In genomic region chr11:128596245-128596644, GRCh38 we compare ENCODE assay signal across 15 cellular contexts. TPM values are rescaled to one million over a fixed set of nuclear protein-coding genes. Genes with fewer than 3 reads are reported as not detected.
DNase-seq lines count a peak whose midpoint lies in the region; ATAC-seq and TF ChIP-seq lines count a peak whose summit lies in the region.
"Had no signal": no experiment of that assay in that cellular context is flagged by ENCODE, and none has a peak within 500 bp of the region (broad histone marks: within the 10 kb centered on the region; RNA-seq: fewer than 3 reads in every experiment).

No MANE protein-coding gene starts in this region.

- no peak overlapping the region for H3K27ac Mint-ChIP-seq in activated CD8-positive, alpha-beta memory T cell treated with anti-CD3 and anti-CD28 coated beads, Interleukin-2, amount 10 ng/mL, durations not matched to agents 7 days and 5 days
- H3K27ac Mint-ChIP-seq in stimulated activated memory B cell treated with anti-CD40 and anti-IgM and Interleukin-4, amounts not matched to agents 10 μg/mL and 1 μg/mL and 100 μg/mL, for 72 hours: peak overlapping the region; percentile 58

- peaks cover 21% of the 10 kb centered on the region for H3K4me1 ChIP-seq in OCI-LY7 (ENCODE audit: insufficient read depth, low read length, poor library complexity, severe bottlenecking)

- intact Hi-C loops in OCI-LY7 (cut with micrococcal nuclease; ENCODE audit: unreplicated experiment): no loop called here

- peaks cover 2% of the 10 kb centered on the region for H3K4me1 Mint-ChIP-seq in activated CD8-positive, alpha-beta memory T cell treated with anti-CD3 and anti-CD28 coated beads, Interleukin-2, amount 10 ng/mL, durations not matched to agents 7 days and 5 days
- peaks cover 37% of the 10 kb centered on the region for H3K4me1 Mint-ChIP-seq in stimulated activated memory B cell treated with anti-CD40 and anti-IgM and Interleukin-4, amounts not matched to agents 10 μg/mL and 1 μg/mL and 100 μg/mL, for 72 hours

- no peaks in the 10 kb centered on the region for H3K36me3 ChIP-seq in OCI-LY7 (ENCODE audit: insufficient read depth, low read length)
- H3K36me3 ChIP-seq: BLaER1 treated with 17β-estradiol and CSF1 and Interleukin-3, amounts not matched to agents 10 nM and 100 nM had no signal

- no peak overlapping the region for H3K4me3 Mint-ChIP-seq in activated CD8-positive, alpha-beta memory T cell treated with anti-CD3 and anti-CD28 coated beads, Interleukin-2, amount 10 ng/mL, durations not matched to agents 7 days and 5 days
- H3K4me3 Mint-ChIP-seq in stimulated activated memory B cell treated with anti-CD40 and anti-IgM and Interleukin-4, amounts not matched to agents 10 μg/mL and 1 μg/mL and 100 μg/mL, for 72 hours: no peak overlapping the region

- H3K9me3 ChIP-seq in OCI-LY7 (ENCODE audit: low read length): no peaks in the 10 kb centered on the region

- no peaks in the 10 kb centered on the region for H4K20me1 ChIP-seq in OCI-LY7 (ENCODE audit: insufficient read depth, low read length)
- H4K20me1 ChIP-seq: BLaER1 treated with 17β-estradiol and CSF1 and Interleukin-3, amounts not matched to agents 10 nM and 100 nM had no signal

- DNase-seq in activated CD8-positive, alpha-beta memory T cell treated with anti-CD3 and anti-CD28 coated beads, Interleukin-2, amount 10 ng/mL, durations not matched to agents 7 days and 5 days: peak; percentile 1
- DNase-seq in activated CD8-positive, alpha-beta memory T cell treated with anti-CD3 and anti-CD28 coated beads for 24 hours: no peak
- DNase-seq in OCI-LY7 (ENCODE audit: low spot score): no peak
- no peak for DNase-seq in T-helper 1 cell
- no peak for DNase-seq in HEK293T (ENCODE audit: extremely low spot score)
- DNase-seq in SHP77 treated with DMSO at 0.1 percent for 48 hours (lab: John Stamatoyannopoulos, UW): no peak
- DNase-seq: Karpas-422, NCI-H1417 treated with DMSO at 0.1 percent for 48 hours, NCI-H2029, NCI-H2171 treated with DMSO at 0.1 percent for 48 hours had no signal

- ATAC-seq in activated CD8-positive, alpha-beta memory T cell treated with anti-CD3 and anti-CD28 coated beads, Interleukin-2, amount 10 ng/mL, durations not matched to agents 7 days and 5 days: no peak
- peak; percentile 48 for ATAC-seq in GM21786 (IDR thresholded peaks at IDR 0.05; ENCODE audit: unreplicated experiment)
- ATAC-seq in stimulated activated memory B cell treated with anti-CD40 and anti-IgM and Interleukin-4, amounts not matched to agents 10 μg/mL and 1 μg/mL and 100 μg/mL, for 72 hours: peak; percentile 68

- H3K9me3 Mint-ChIP-seq in activated CD8-positive, alpha-beta memory T cell treated with anti-CD3 and anti-CD28 coated beads, Interleukin-2, amount 10 ng/mL, durations not matched to agents 7 days and 5 days (ENCODE audit: low read depth): no peaks in the 10 kb centered on the region
- H3K9me3 Mint-ChIP-seq in stimulated activated memory B cell treated with anti-CD40 and anti-IgM and Interleukin-4, amounts not matched to agents 10 μg/mL and 1 μg/mL and 100 μg/mL, for 72 hours: peaks cover 3% of the 10 kb centered on the region

- H3K9me2 ChIP-seq in OCI-LY7 (ENCODE audit: insufficient read depth, low read length): no peaks in the 10 kb centered on the region; the same call in 1 of the 2 replicates

- H3K27me3 Mint-ChIP-seq in activated CD8-positive, alpha-beta memory T cell treated with anti-CD3 and anti-CD28 coated beads, Interleukin-2, amount 10 ng/mL, durations not matched to agents 7 days and 5 days: peaks cover 5% of the 10 kb centered on the region
- H3K27me3 Mint-ChIP-seq in stimulated activated memory B cell treated with anti-CD40 and anti-IgM and Interleukin-4, amounts not matched to agents 10 μg/mL and 1 μg/mL and 100 μg/mL, for 72 hours: no peaks in the 10 kb centered on the region

- H2AFZ ChIP-seq in OCI-LY7 (ENCODE audit: low read length): no peak overlapping the region

- POLR2A ChIA-PET in OCI-LY7 (lab: Charles Lee) (interaction anchor here (0.8 to 1.4 kb wide), 3 partner anchors 9 to 28 kb away, joined by 3 to 7 read pairs (median 4); partner anchors contain the start of gene ETS1), HEK293T (lab: Yijun Ruan, JAX) (interaction anchor here (0.7 kb wide), 1 partner anchor 540 kb away, joined by 3 read pairs; no protein-coding TSS in a partner anchor)

- CTCF ChIA-PET in activated CD8-positive, alpha-beta memory T cell treated with anti-CD3 and anti-CD28 coated beads, Interleukin-2, amount 10 ng/mL, durations not matched to agents 7 days and 5 days (lab: Charles Lee): interaction anchor here (1.3 kb wide), 1 partner anchor 42 kb away, joined by 3 read pairs; no protein-coding TSS in a partner anchor
- CTCF ChIA-PET in OCI-LY7 (lab: Charles Lee; ENCODE audit: unreplicated experiment) (no interaction called here), HEK293T (lab: Yijun Ruan, JAX) (interaction anchor here (0.6 kb wide), 1 partner anchor 424 kb away, joined by 3 read pairs; no protein-coding TSS in a partner anchor)

- TF ChIP-seq CTCF in OCI-LY7 (conservative IDR thresholded peaks at IDR 0.05; ENCODE audit: low read length): no peak

- H3K79me2 ChIP-seq in OCI-LY7 (ENCODE audit: insufficient read depth, low read depth, low read length): no peaks in the 10 kb centered on the region

- BruUV-seq in OCI-LY7 (replicated peaks; lab: Mats Ljungman, UMichigan): no TSS peak

- no peak overlapping the region for H3K27ac ChIP-seq in OCI-LY7 (ENCODE audit: low read depth, low read length, poor library complexity, severe bottlenecking)
- H3K27ac ChIP-seq: 22Rv1; BLaER1 treated with 17β-estradiol and CSF1 and Interleukin-3, amounts not matched to agents 10 nM and 100 nM; RWPE1 had no signal

- H3K4me3 ChIP-seq in OCI-LY7 (ENCODE audit: low read depth, low read length, poor library complexity, severe bottlenecking): no peak overlapping the region
- H3K4me3 ChIP-seq: BLaER1 treated with 17β-estradiol and CSF1 and Interleukin-3, amounts not matched to agents 10 nM and 100 nM had no signal

- H3K36me3 Mint-ChIP-seq in activated CD8-positive, alpha-beta memory T cell treated with anti-CD3 and anti-CD28 coated beads, Interleukin-2, amount 10 ng/mL, durations not matched to agents 7 days and 5 days: no peaks in the 10 kb centered on the region
- H3K36me3 Mint-ChIP-seq in stimulated activated memory B cell treated with anti-CD40 and anti-IgM and Interleukin-4, amounts not matched to agents 10 μg/mL and 1 μg/mL and 100 μg/mL, for 72 hours: no peaks in the 10 kb centered on the region

- H3K4me2 ChIP-seq in OCI-LY7 (ENCODE audit: low read length): peak overlapping the region; percentile 13; the same call in 1 of the 2 replicates

TF ChIP-seq in HEK293T, 16 proteins besides CTCF, POLR2A, EP300 and RAD21:
- TF ChIP-seq SP1 (IDR thresholded peaks at IDR 0.05) (no peak), ZNF384 (IDR thresholded peaks at IDR 0.05) (no peak), FOXM1 (IDR thresholded peaks at IDR 0.05; ENCODE audit: borderline replicate concordance) (no peak), CTBP1 (IDR thresholded peaks at IDR 0.05; ENCODE audit: borderline replicate concordance) (no peak), HDGF (IDR thresholded peaks at IDR 0.05; ENCODE audit: borderline replicate concordance) (no peak), SUZ12 (IDR thresholded peaks at IDR 0.05) (no peak), FOXA1 (IDR thresholded peaks at IDR 0.05) (no peak), BHLHE40 (IDR thresholded peaks at IDR 0.05; ENCODE audit: borderline replicate concordance) (no peak), L3MBTL2 (conservative IDR thresholded peaks at IDR 0.05) (no peak), LEF1 (IDR thresholded peaks at IDR 0.05; ENCODE audit: borderline replicate concordance) (no peak), FOXK2 (IDR thresholded peaks at IDR 0.05) (no peak), NFRKB (IDR thresholded peaks at IDR 0.05) (no peak), ARNT (IDR thresholded peaks at IDR 0.05) (no peak), ELF4 (IDR thresholded peaks at IDR 0.05) (no peak), PKNOX1 (IDR thresholded peaks at IDR 0.05) (no peak), TARDBP (IDR thresholded peaks at IDR 0.05) (no peak)

RNA-seq across cellular contexts. Expression of gene ETS1, which starts 8.9 kb away (rescaled TPM):
- 100 to 1,000 TPM; 408 to 671 TPM for total RNA-seq in activated CD8-positive, alpha-beta memory T cell treated with anti-CD3 and anti-CD28 coated beads, Interleukin-2, amount 10 ng/mL, durations not matched to agents 7 days and 5 days
- 203 and 210 TPM in 2 replicates for total RNA-seq in OCI-LY7 (2014; rRNA removed; shearing (Covaris generic))
- total RNA-seq in OCI-LY7 (2022): 466 and 503 TPM in 2 replicates
